Comparison of ENCODE assay signal across 17 cellular contexts in the genomic region with DNA sequence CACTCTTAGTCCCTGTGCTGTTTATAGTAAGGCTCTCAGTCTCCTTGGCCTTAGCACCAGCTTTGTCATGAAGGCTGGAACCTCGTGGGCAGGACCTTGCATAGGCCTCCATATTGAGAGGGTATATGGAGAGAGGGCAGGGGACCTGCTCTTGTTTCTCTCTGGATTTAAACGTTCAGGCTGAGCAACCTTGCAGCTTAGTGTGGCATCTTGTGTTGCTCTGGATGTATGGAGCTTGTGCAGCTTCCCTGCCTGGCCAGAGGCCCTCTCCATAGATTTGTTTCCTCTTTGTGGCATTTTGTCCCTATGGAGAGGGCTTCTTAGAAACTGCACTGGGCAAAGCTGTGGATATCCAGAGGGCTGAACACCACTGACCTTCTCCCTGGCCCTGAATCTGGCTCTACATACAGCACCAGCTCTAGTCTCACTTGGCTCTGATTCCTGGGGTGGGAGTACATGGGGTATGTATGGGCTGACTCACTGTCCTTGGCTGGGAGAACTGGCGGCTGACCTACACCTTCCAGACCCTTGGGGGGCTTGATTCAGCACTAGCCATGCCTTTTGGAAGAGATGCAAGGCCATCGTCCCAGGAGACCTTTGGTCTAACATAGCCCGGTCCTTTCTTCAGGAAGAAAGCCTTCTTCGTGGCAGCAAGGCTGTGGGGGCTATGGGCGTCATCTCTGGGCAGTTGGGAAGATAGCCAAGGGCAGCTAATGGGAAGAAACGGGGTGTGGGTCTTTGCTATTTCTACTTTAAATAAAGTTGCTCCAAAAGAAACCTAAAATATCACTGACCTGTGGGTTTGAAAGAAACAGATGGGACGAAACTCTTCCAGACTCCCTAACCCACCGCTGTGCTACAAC. TPM values are rescaled to one million over a fixed set of nuclear protein-coding genes. Genes with fewer than 3 reads are reported as not detected.
DNase-seq lines count a peak whose midpoint lies in the region; ATAC-seq, FAIRE-seq and TF ChIP-seq lines count a peak whose summit lies in the region.
"Had no signal": no experiment of that assay in that cellular context is flagged by ENCODE, and none has a peak within 500 bp of the region (broad histone marks: within the 10 kb centered on the region; RNA-seq: fewer than 3 reads in every experiment).

No MANE protein-coding gene starts in this region.

- H3K4me3 ChIP-seq in fibroblast of the aortic adventitia (ENCODE audit: low read depth, low read length) = no peak overlapping the region
- no peak overlapping the region for H3K4me3 ChIP-seq in skeletal muscle cell (ENCODE audit: low read depth, low read length)
- H3K4me3 ChIP-seq: ovary had no signal

- peaks cover 2% of the 10 kb centered on the region in 2 donors for H3K9me3 Mint-ChIP-seq in activated T-cell treated with anti-CD3 and anti-CD28 coated beads, Interleukin-2, amount 50 U/mL, for 72 hours
- no peaks in the 10 kb centered on the region for H3K9me3 Mint-ChIP-seq in activated T-cell treated with anti-CD3 and anti-CD28 coated beads, Interleukin-2, amount 50 U/mL, for 4 hours
- H3K9me3 Mint-ChIP-seq in activated CD8-positive, alpha-beta T cell treated with anti-CD3 and anti-CD28 coated beads, Interleukin-2, amount 10 ng/mL, durations not matched to agents 7 days and 5 days (ENCODE audit: insufficient read depth) = peaks cover 6% of the 10 kb centered on the region
- H3K9me3 Mint-ChIP-seq: dendritic cell treated with granulocyte-macrophage colony-stimulating factor and Interleukin-4, amounts not matched to agents 40 ng/mL and 50 ng/mL, for 4 days had no signal

- DNase-seq in activated T-cell treated with anti-CD3 and anti-CD28 coated beads, Interleukin-2, amount 50 U/mL, for 72 hours = no peak
- DNase-seq in activated T-cell treated with anti-CD3 and anti-CD28 coated beads, Interleukin-2, amount 50 U/mL, for 4 hours = no peak
- no peak for DNase-seq in activated CD8-positive, alpha-beta T cell treated with anti-CD3 and anti-CD28 coated beads, Interleukin-2, amount 10 ng/mL, durations not matched to agents 7 days and 5 days
- peak; percentile 45 for DNase-seq in fibroblast of the aortic adventitia (ENCODE audit: low read depth)
- peak; percentile 67 for DNase-seq in skeletal muscle cell (ENCODE audit: low read depth)
- DNase-seq in iPS-NIHi7 (ENCODE audit: extremely low spot score) = no peak
- DNase-seq in H54 (ENCODE audit: insufficient read length, low spot score) = no peak
- no peak for DNase-seq in SKM-1 treated with dmso at 0.1 percent for 144 hours (lab: John Stamatoyannopoulos, UW; ENCODE audit: unreplicated experiment)
- DNase-seq: activated gamma-delta T cell, foreskin keratinocyte, NCI-H1436 treated with DMSO at 0.1 percent for 48 hours, NCI-H526, SIG-M5 had no signal

- FAIRE-seq in H54 (lab: Jason Lieb, UNC) = no peak
- FAIRE-seq: H1 had no signal

- peaks cover 14% of the 10 kb centered on the region for H3K27me3 Mint-ChIP-seq in activated T-cell treated with anti-CD3 and anti-CD28 coated beads, Interleukin-2, amount 50 U/mL, for 72 hours (ENCODE audit: low read depth)
- no peaks in the 10 kb centered on the region for H3K27me3 Mint-ChIP-seq in activated T-cell treated with anti-CD3 and anti-CD28 coated beads, Interleukin-2, amount 50 U/mL, for 4 hours (ENCODE audit: low read depth)
- H3K27me3 Mint-ChIP-seq in activated CD8-positive, alpha-beta T cell treated with anti-CD3 and anti-CD28 coated beads, Interleukin-2, amount 10 ng/mL, durations not matched to agents 7 days and 5 days (ENCODE audit: low read depth) = peaks cover 4% of the 10 kb centered on the region

- TF ChIP-seq CTCF in fibroblast of the aortic adventitia (IDR thresholded peaks at IDR 0.05; ENCODE audit: insufficient read depth, low read length) = no peak

- no peak for ATAC-seq in activated T-cell treated with anti-CD3 and anti-CD28 coated beads, Interleukin-2, amount 50 U/mL, for 72 hours (replicated peaks in 1 of 2)
- ATAC-seq in activated T-cell treated with anti-CD3 and anti-CD28 coated beads, Interleukin-2, amount 50 U/mL, for 4 hours = no peak
- ATAC-seq in activated CD8-positive, alpha-beta T cell treated with anti-CD3 and anti-CD28 coated beads, Interleukin-2, amount 10 ng/mL, durations not matched to agents 7 days and 5 days = no peak
- ATAC-seq: foreskin keratinocyte, left lobe of liver had no signal

- POLR2A ChIA-PET in activated CD8-positive, alpha-beta T cell treated with anti-CD3 and anti-CD28 coated beads, Interleukin-2, amount 10 ng/mL, durations not matched to agents 7 days and 5 days (lab: Charles Lee) = interaction anchor here (1.0 to 5.2 kb wide), 5 partner anchors 14 to 43 kb away, joined by 3 to 50 read pairs (median 4); a partner anchor contains a TSS

- CTCF ChIA-PET in activated CD8-positive, alpha-beta T cell treated with anti-CD3 and anti-CD28 coated beads, Interleukin-2, amount 10 ng/mL, durations not matched to agents 7 days and 5 days (lab: Charles Lee) = interaction anchor here (1.5 to 13.8 kb wide), 10 partner anchors 14 to 59 kb away, joined by 4 to 303 read pairs (median 39); a partner anchor contains a TSS

- peaks cover 2 to 13% of the 10 kb centered on the region in 2 donors for H3K36me3 Mint-ChIP-seq in activated T-cell treated with anti-CD3 and anti-CD28 coated beads, Interleukin-2, amount 50 U/mL, for 72 hours (ENCODE audit: insufficient read depth in 2 of 2)
- peaks cover 11% of the 10 kb centered on the region for H3K36me3 Mint-ChIP-seq in activated T-cell treated with anti-CD3 and anti-CD28 coated beads, Interleukin-2, amount 50 U/mL, for 4 hours (ENCODE audit: insufficient read depth)
- peaks cover 55% of the 10 kb centered on the region for H3K36me3 Mint-ChIP-seq in activated CD8-positive, alpha-beta T cell treated with anti-CD3 and anti-CD28 coated beads, Interleukin-2, amount 10 ng/mL, durations not matched to agents 7 days and 5 days (ENCODE audit: low read depth)

- peaks cover 63% of the 10 kb centered on the region for H3K4me1 Mint-ChIP-seq in activated T-cell treated with anti-CD3 and anti-CD28 coated beads, Interleukin-2, amount 50 U/mL, for 72 hours (ENCODE audit: low read depth)
- H3K4me1 Mint-ChIP-seq in activated T-cell treated with anti-CD3 and anti-CD28 coated beads, Interleukin-2, amount 50 U/mL, for 4 hours (ENCODE audit: low read depth) = peaks cover 75% of the 10 kb centered on the region
- H3K4me1 Mint-ChIP-seq in activated CD8-positive, alpha-beta T cell treated with anti-CD3 and anti-CD28 coated beads, Interleukin-2, amount 10 ng/mL, durations not matched to agents 7 days and 5 days (ENCODE audit: low read depth) = peaks cover 84% of the 10 kb centered on the region

- TF ChIP-seq POLR2A in H54 (IDR thresholded peaks at IDR 0.05; ENCODE audit: low read depth, low read length) = no peak

- H3K27ac Mint-ChIP-seq in activated T-cell treated with anti-CD3 and anti-CD28 coated beads, Interleukin-2, amount 50 U/mL, for 72 hours = peak overlapping the region; percentile 34
- H3K27ac Mint-ChIP-seq in activated CD8-positive, alpha-beta T cell treated with anti-CD3 and anti-CD28 coated beads, Interleukin-2, amount 10 ng/mL, durations not matched to agents 7 days and 5 days = peak overlapping the region; percentile 87
- H3K27ac Mint-ChIP-seq: dendritic cell treated with granulocyte-macrophage colony-stimulating factor and Interleukin-4, amounts not matched to agents 40 ng/mL and 50 ng/mL, for 4 days had no signal

- peak overlapping the region; percentile 63 to 67 for H3K4me3 Mint-ChIP-seq in activated T-cell treated with anti-CD3 and anti-CD28 coated beads, Interleukin-2, amount 50 U/mL, for 72 hours
- H3K4me3 Mint-ChIP-seq in activated T-cell treated with anti-CD3 and anti-CD28 coated beads, Interleukin-2, amount 50 U/mL, for 4 hours = no peak overlapping the region
- H3K4me3 Mint-ChIP-seq in activated CD8-positive, alpha-beta T cell treated with anti-CD3 and anti-CD28 coated beads, Interleukin-2, amount 10 ng/mL, durations not matched to agents 7 days and 5 days = peak overlapping the region; percentile 49
- H3K4me3 Mint-ChIP-seq: dendritic cell treated with granulocyte-macrophage colony-stimulating factor and Interleukin-4, amounts not matched to agents 40 ng/mL and 50 ng/mL, for 4 days had no signal

RNA-seq across cellular contexts. Expression of a gene that starts 30.5 kb away (rescaled TPM):
- total RNA-seq in activated T-cell treated with anti-CD3 and anti-CD28 coated beads, Interleukin-2, amount 50 U/mL, for 72 hours = 10 to 100 TPM; 27.8 to 29.7 TPM
- 10 to 100 TPM; 18.1 to 21.9 (median 19.5) TPM for total RNA-seq in activated T-cell treated with anti-CD3 and anti-CD28 coated beads, Interleukin-2, amount 50 U/mL, for 4 hours
- total RNA-seq in activated CD8-positive, alpha-beta T cell treated with anti-CD3 and anti-CD28 coated beads, Interleukin-2, amount 10 ng/mL, durations not matched to agents 7 days and 5 days = 10 to 100 TPM; 26.6 to 27.1 TPM
- total RNA-seq in fibroblast of the aortic adventitia (ENCODE audit: low replicate concordance) = 6.2 and 15.7 TPM in 2 replicates

RNA-seq across cellular contexts. Expression of a gene that starts 38.8 kb away (rescaled TPM):
- total RNA-seq in activated T-cell treated with anti-CD3 and anti-CD28 coated beads, Interleukin-2, amount 50 U/mL, for 72 hours = 1 to 10 TPM; 6.8 to 9.5 TPM
- total RNA-seq in activated T-cell treated with anti-CD3 and anti-CD28 coated beads, Interleukin-2, amount 50 U/mL, for 4 hours = 1 to 10 TPM in 1 of 3 donors, under 1 TPM in 2; 0.33 to 1.1 (median 0.73) TPM
- total RNA-seq in activated CD8-positive, alpha-beta T cell treated with anti-CD3 and anti-CD28 coated beads, Interleukin-2, amount 10 ng/mL, durations not matched to agents 7 days and 5 days = 1 to 10 TPM in 1 of 2 experiments, under 1 TPM in 1; 0.94 to 1.2 TPM
- 3.4 and 8.9 TPM in 2 replicates for total RNA-seq in fibroblast of the aortic adventitia (ENCODE audit: low replicate concordance)

RNA-seq across cellular contexts. Expression of a gene that starts 45.8 kb away (rescaled TPM):
- total RNA-seq in activated T-cell treated with anti-CD3 and anti-CD28 coated beads, Interleukin-2, amount 50 U/mL, for 72 hours = 1 to 10 TPM in 1 of 2 donors, under 1 TPM in 1; 0.72 to 1.1 TPM
- not detected for total RNA-seq in activated T-cell treated with anti-CD3 and anti-CD28 coated beads, Interleukin-2, amount 50 U/mL, for 4 hours
- under 1 TPM; 0.24 to 0.47 TPM for total RNA-seq in activated CD8-positive, alpha-beta T cell treated with anti-CD3 and anti-CD28 coated beads, Interleukin-2, amount 10 ng/mL, durations not matched to agents 7 days and 5 days
- 0.36 and 0.98 TPM in 2 replicates for total RNA-seq in fibroblast of the aortic adventitia (ENCODE audit: low replicate concordance)

RNA-seq across cellular contexts. Expression of a gene that starts 53.1 kb away (rescaled TPM):
- total RNA-seq in activated T-cell treated with anti-CD3 and anti-CD28 coated beads, Interleukin-2, amount 50 U/mL, for 72 hours = 100 to 1,000 TPM; 113 to 117 TPM
- 100 to 1,000 TPM in 1 of 3 donors, 10 to 100 TPM in 2; 74.8 to 115 (median 94.5) TPM for total RNA-seq in activated T-cell treated with anti-CD3 and anti-CD28 coated beads, Interleukin-2, amount 50 U/mL, for 4 hours
- 100 to 1,000 TPM; 114 to 119 TPM for total RNA-seq in activated CD8-positive, alpha-beta T cell treated with anti-CD3 and anti-CD28 coated beads, Interleukin-2, amount 10 ng/mL, durations not matched to agents 7 days and 5 days
- 175 and 260 TPM in 2 replicates for total RNA-seq in fibroblast of the aortic adventitia (ENCODE audit: low replicate concordance)

Comparison
In these comparisons a context has a peak if more than half of its experiments do, and no peak if none do; other contexts are left out.
1. DNase-seq: peak in fibroblast of the aortic adventitia (single experiment) and skeletal muscle cell (single experiment); none in activated T-cell treated with anti-CD3 and anti-CD28 coated beads, Interleukin-2, amount 50 U/mL, for 72 hours (0 of 2), activated T-cell treated with anti-CD3 and anti-CD28 coated beads, Interleukin-2, amount 50 U/mL, for 4 hours (single experiment), activated CD8-positive, alpha-beta T cell treated with anti-CD3 and anti-CD28 coated beads, Interleukin-2, amount 10 ng/mL, durations not matched to agents 7 days and 5 days (single experiment), iPS-NIHi7 (single experiment), H54 (single experiment) and SKM-1 treated with dmso at 0.1 percent for 144 hours (single experiment).